Comparison of ENCODE assay signal across 8 cellular contexts in the genomic region with DNA sequence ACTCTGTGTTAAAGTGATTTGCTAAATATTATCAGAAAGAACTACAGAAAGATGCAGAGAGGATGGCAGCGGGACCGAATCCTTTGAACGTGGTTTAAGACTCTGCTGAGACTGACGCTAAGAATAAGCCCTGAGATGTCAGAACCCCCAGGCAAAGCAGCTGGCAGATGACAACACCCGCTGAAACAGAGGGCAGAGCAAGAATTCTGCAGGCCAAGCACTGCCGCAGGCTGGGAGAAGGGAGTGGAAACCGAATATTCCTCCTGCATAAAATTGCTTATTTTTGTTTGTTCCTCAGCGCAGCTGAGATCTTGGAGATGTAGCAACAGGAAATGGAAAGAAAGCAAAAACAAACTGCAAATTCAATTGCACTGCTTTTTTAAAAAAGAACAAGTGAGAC.
DNase-seq lines count a peak whose midpoint lies in the region; ATAC-seq, FAIRE-seq and TF ChIP-seq lines count a peak whose summit lies in the region.
"Not testable (repeated sequence)": the region's sequence is repeated elsewhere in the genome, so short reads cannot be mapped to it uniquely, and the experiment has no call there.

No MANE protein-coding gene starts in this region.

- DNase-seq in BJ (ENCODE audit: low read depth) (peak; percentile 14), IMR-90 (peak; percentile 31), foreskin melanocyte (peak; percentile 8), sciatic nerve (ENCODE audit: low spot score) (peak; percentile 10)
- DNase-seq in astrocyte (ENCODE audit: low read depth); mesothelial cell of epicardium (ENCODE audit: low spot score in 2 of 2, unreplicated experiment in 2 of 2); vagina (ENCODE audit: extremely low spot score in 2 of 2): not testable (repeated sequence)

- H3K56ac ChIP-seq in IMR-90 (ENCODE audit: extremely low read depth, insufficient read depth, low read length) = peak overlapping the region; percentile 67; the same call in 1 of the 2 replicates

- not testable (repeated sequence) for H3K9me1 ChIP-seq in IMR-90 (ENCODE audit: insufficient read depth, low read length)

- H3K4me1 ChIP-seq in IMR-90 (ENCODE audit: control insufficient read depth, insufficient read depth, low read length); astrocyte (ENCODE audit: insufficient read depth, low read length); vagina: not testable (repeated sequence)

- peak overlapping the region; percentile 7 for H3K27ac ChIP-seq in IMR-90 (ENCODE audit: insufficient read depth, low read length)
- not testable (repeated sequence) for H3K27ac ChIP-seq in astrocyte (ENCODE audit: low read depth, low read length)
- H3K27ac ChIP-seq in vagina = peak overlapping the region; percentile 59

- H4K5ac ChIP-seq in IMR-90 (ENCODE audit: low read depth, low read length) = 0 out of 2 replicates have a peak overlapping the region, but pooled peaks have one; percentile 9

- not testable (repeated sequence) for TF ChIP-seq CTCF in BJ (IDR thresholded peaks at IDR 0.05; ENCODE audit: insufficient read depth, low read depth, low read length); IMR-90 (conservative IDR thresholded peaks at IDR 0.05; ENCODE audit: low read depth, low read length); astrocyte (IDR thresholded peaks at IDR 0.05; ENCODE audit: insufficient read depth, low read depth, low read length); mesothelial cell of epicardium (IDR thresholded peaks at IDR 0.05; ENCODE audit: unreplicated experiment); vagina (IDR thresholded peaks at IDR 0.05)

- H3K79me2 ChIP-seq in astrocyte (ENCODE audit: insufficient read depth, low read length) = not testable (repeated sequence)

- H3K4me1 Mint-ChIP-seq in astrocyte (ENCODE audit: low read depth, unreplicated experiment) = peaks cover 15% of the 10 kb centered on the region
- H3K4me1 Mint-ChIP-seq in mesothelial cell of epicardium = peaks cover 15% of the 10 kb centered on the region

- peak overlapping the region; percentile 25 to 75; a peak in 1 of 4 replicates for H4K8ac ChIP-seq in IMR-90 (ENCODE audit: low read depth in 2 of 2, low read length in 2 of 2)

- H4K20me1 ChIP-seq in IMR-90 (ENCODE audit: insufficient read depth, low read length); astrocyte (ENCODE audit: insufficient read depth, low read length): not testable (repeated sequence)

- CTCF ChIA-PET in BJ (lab: Yijun Ruan, JAX); IMR-90 (lab: Yijun Ruan, JAX): not testable (repeated sequence)

- H2AK9ac ChIP-seq in IMR-90 (replicated peaks; ENCODE audit: low read depth, low read length, poor library complexity) = not testable (repeated sequence)

- H3K9me3 ChIP-seq in IMR-90 (ENCODE audit: control insufficient read depth, insufficient read depth, low read length); astrocyte (ENCODE audit: insufficient read depth, low read depth, low read length); vagina: not testable (repeated sequence)

- not testable (repeated sequence) for TF ChIP-seq POLR2A in IMR-90 (IDR thresholded peaks at IDR 0.05; ENCODE audit: low read depth, low read length); vagina (IDR thresholded peaks at IDR 0.05)

- H2BK20ac ChIP-seq in IMR-90 (ENCODE audit: low read depth, low read length) = peak overlapping the region; percentile 3

- peak overlapping the region; percentile 44; the same call in 1 of the 3 replicates for H2BK15ac ChIP-seq in IMR-90 (ENCODE audit: low read depth, low read length)

- dilution Hi-C loops in IMR-90 (cut with HindIII; ENCODE audit: low sequenced_read_pairs, unreplicated experiment) = not testable (repeated sequence)

- H2BK120ac ChIP-seq in IMR-90 (ENCODE audit: low read depth, low read length) = peak overlapping the region; percentile 60

- peak overlapping the region; percentile 63 for H2BK5ac ChIP-seq in IMR-90 (ENCODE audit: low read depth, low read length, poor library complexity, severe bottlenecking)

- 35% methylated on average over 4 of the region's 8 CpGs; no CpG with 5 or more reads in 1 of the 2 experiments for WGBS in IMR-90 (ENCODE audit: extremely low coverage in 2 of 2, insufficient read length in 1 of 2), 2 experiments

- peak overlapping the region; percentile 39 for H3K4me2 ChIP-seq in IMR-90 (ENCODE audit: low read depth, low read length)
- H3K4me2 ChIP-seq in astrocyte (ENCODE audit: low read length) = peak overlapping the region; percentile 36

- H3K4me3 Mint-ChIP-seq in astrocyte (ENCODE audit: unreplicated experiment) = peak overlapping the region; percentile 45
- H3K4me3 Mint-ChIP-seq in mesothelial cell of epicardium = not testable (repeated sequence)

- H3K27me3 Mint-ChIP-seq in astrocyte (ENCODE audit: low read depth, unreplicated experiment); mesothelial cell of epicardium (ENCODE audit: low read depth): not testable (repeated sequence)

- H3K9me3 Mint-ChIP-seq in astrocyte (ENCODE audit: unreplicated experiment); mesothelial cell of epicardium: not testable (repeated sequence)

- not testable (repeated sequence) for H3K9ac ChIP-seq in IMR-90 (ENCODE audit: low read depth, low read length)
- H3K9ac ChIP-seq in astrocyte (ENCODE audit: low read length) = peak overlapping the region; percentile 31

- H3K18ac ChIP-seq in IMR-90 (ENCODE audit: low read depth, low read length) = peak overlapping the region; percentile 7; the same call in 1 of the 2 replicates

- peak overlapping the region; percentile 61 for H2AFZ ChIP-seq in IMR-90 (replicated peaks; ENCODE audit: low read length, poor library complexity)
- H2AFZ ChIP-seq in astrocyte (ENCODE audit: low read depth, low read length) = not testable (repeated sequence)

- H3K4ac ChIP-seq in IMR-90 (ENCODE audit: low read depth, low read length) = peak overlapping the region; percentile 6; the same call in 1 of the 2 replicates

- not testable (repeated sequence) for BruUV-seq in IMR-90 (replicated peaks; lab: Mats Ljungman, UMichigan)

- not testable (repeated sequence) for H3K79me1 ChIP-seq in IMR-90 (ENCODE audit: low read depth in 1 of 2, low read length in 2 of 2)

- H3K23ac ChIP-seq in IMR-90 (ENCODE audit: low read depth, low read length) = not testable (repeated sequence)

- H3K36me3 Mint-ChIP-seq in astrocyte (ENCODE audit: low read depth, unreplicated experiment); mesothelial cell of epicardium: not testable (repeated sequence)

- FAIRE-seq in astrocyte (lab: Jason Lieb, UNC) = not testable (repeated sequence)
- FAIRE-seq in endometrium (lab: Jason Lieb, UNC) = peak; percentile 66

- H3K36me3 ChIP-seq in BJ (ENCODE audit: control insufficient read depth, insufficient read depth, low read length); IMR-90 (ENCODE audit: control insufficient read depth, insufficient read depth, low read length); astrocyte (ENCODE audit: insufficient read depth, low read length); vagina: not testable (repeated sequence)

- H3K27me3 ChIP-seq in BJ (ENCODE audit: control insufficient read depth, insufficient read depth, low read length); IMR-90 (ENCODE audit: control insufficient read depth, insufficient read depth, low read length); astrocyte (ENCODE audit: insufficient read depth, low read length); vagina: not testable (repeated sequence)

- not testable (repeated sequence) for H2AK5ac ChIP-seq in IMR-90 (ENCODE audit: low read depth, low read length)

- not testable (repeated sequence) for H3K4me3 ChIP-seq in BJ (ENCODE audit: low read depth, low read length); IMR-90 (ENCODE audit: insufficient read depth, low read depth, low read length); astrocyte (ENCODE audit: insufficient read depth, low read depth, low read length); vagina

- TF ChIP-seq RAD21 in IMR-90 (IDR thresholded peaks at IDR 0.05; ENCODE audit: low read length) = not testable (repeated sequence)

- ATAC-seq in IMR-90 (ENCODE audit: low read depth) = peak; percentile 44; the same call in 1 of the 2 replicates
- not testable (repeated sequence) for ATAC-seq in sciatic nerve

- POLR2A ChIA-PET in BJ (lab: Charles Lee); IMR-90 (lab: Charles Lee; ENCODE audit: unreplicated experiment): not testable (repeated sequence)

- in situ Hi-C loops in IMR-90 (cut with MboI; ENCODE audit: low sequenced_read_pairs) = not testable (repeated sequence)

- intact Hi-C loops in IMR-90 (cut with micrococcal nuclease); sciatic nerve (cut with DNase I); vagina (cut with DNase I): not testable (repeated sequence)

- H3K27ac Mint-ChIP-seq in astrocyte (ENCODE audit: unreplicated experiment) (peak overlapping the region; percentile 23), mesothelial cell of epicardium (peak overlapping the region; percentile 45)

- not testable (repeated sequence) for H3K14ac ChIP-seq in IMR-90 (replicated peaks; ENCODE audit: low read depth, low read length)

- H4K91ac ChIP-seq in IMR-90 (ENCODE audit: insufficient read depth, low read depth, low read length) = not testable (repeated sequence)
